In genomic region chr1:19467199-19468187, GRCh38 we compare ENCODE assay signal across 13 cellular contexts. TPM values are rescaled to one million over a fixed set of nuclear protein-coding genes. Genes with fewer than 3 reads are reported as not detected.
DNase-seq lines count a peak whose midpoint lies in the region; ATAC-seq, FAIRE-seq and TF ChIP-seq lines count a peak whose summit lies in the region.
"Had no signal": no experiment of that assay in that cellular context is flagged by ENCODE, and none has a peak within 500 bp of the region (broad histone marks: within the 10 kb centered on the region; RNA-seq: fewer than 3 reads in every experiment).

No MANE protein-coding gene starts in this region.

- no peak overlapping the region for H3K27ac ChIP-seq in astrocyte (ENCODE audit: low read depth, low read length)
- peak overlapping the region; percentile 36 for H3K27ac ChIP-seq in lower lobe of right lung
- peak overlapping the region in 3 of 4 donors; percentile 78 to 81 (median 79) for H3K27ac ChIP-seq in tibial nerve

- no peak for TF ChIP-seq POLR2A in tibial nerve (IDR thresholded peaks at IDR 0.05)

- CTCF ChIA-PET in activated CD4-positive, alpha-beta T cell treated with anti-CD3 and anti-CD28 coated beads, Interleukin-2, amount 10 ng/mL, durations not matched to agents 7 days and 5 days (lab: Charles Lee), result interaction anchor here (1.4 to 3.2 kb wide), 3 partner anchors 10 to 18 kb away, joined by 5 to 14 read pairs (median 6); partner anchors contain the start of gene CAPZB

- POLR2A ChIA-PET in activated CD4-positive, alpha-beta T cell treated with anti-CD3 and anti-CD28 coated beads, Interleukin-2, amount 10 ng/mL, durations not matched to agents 7 days and 5 days (lab: Charles Lee), result interaction anchor here (1.0 kb wide), 1 partner anchor 10 kb away, joined by 3 read pairs; no protein-coding TSS in a partner anchor

- peak overlapping the region; percentile 76 for H3K27ac Mint-ChIP-seq in activated CD4-positive, alpha-beta T cell treated with anti-CD3 and anti-CD28 coated beads, Interleukin-2, amount 10 ng/mL, durations not matched to agents 7 days and 5 days
- H3K27ac Mint-ChIP-seq in astrocyte (ENCODE audit: unreplicated experiment), result peak overlapping the region; percentile 15

- H3K4me1 ChIP-seq in astrocyte (ENCODE audit: insufficient read depth, low read length) (peaks cover 21% of the 10 kb centered on the region), lower lobe of right lung (peaks cover 89% of the 10 kb centered on the region), tibial nerve (peaks cover 0 to 85% (median 65%) of the 10 kb centered on the region in 4 donors)

- no peak overlapping the region for H3K4me2 ChIP-seq in astrocyte (ENCODE audit: low read length)

- H3K9me3 ChIP-seq in astrocyte (ENCODE audit: insufficient read depth, low read depth, low read length) (no peaks in the 10 kb centered on the region), lower lobe of right lung (no peaks in the 10 kb centered on the region), tibial nerve (no peaks in the 10 kb centered on the region)

- no peak overlapping the region for H2AFZ ChIP-seq in astrocyte (ENCODE audit: low read depth, low read length)

- WGBS in tibial nerve, 2 donors, result 77 to 81% methylated on average over 14 of the region's 14 CpGs

- H3K36me3 Mint-ChIP-seq in activated CD4-positive, alpha-beta T cell treated with anti-CD3 and anti-CD28 coated beads, Interleukin-2, amount 10 ng/mL, durations not matched to agents 7 days and 5 days (ENCODE audit: low read depth), result peaks cover 64% of the 10 kb centered on the region
- H3K36me3 Mint-ChIP-seq in astrocyte (ENCODE audit: low read depth, unreplicated experiment), result peaks cover 12% of the 10 kb centered on the region

- H3K36me3 ChIP-seq in astrocyte (ENCODE audit: insufficient read depth, low read length) (peaks cover 7% of the 10 kb centered on the region), lower lobe of right lung (peaks cover 9% of the 10 kb centered on the region), tibial nerve (no peaks in the 10 kb centered on the region)

- FAIRE-seq in astrocyte (lab: Jason Lieb, UNC), result no peak
- FAIRE-seq: colon, G401.6 had no signal

- peaks cover 7% of the 10 kb centered on the region for H3K9me3 Mint-ChIP-seq in activated CD4-positive, alpha-beta T cell treated with anti-CD3 and anti-CD28 coated beads, Interleukin-2, amount 10 ng/mL, durations not matched to agents 7 days and 5 days
- H3K9me3 Mint-ChIP-seq in astrocyte (ENCODE audit: unreplicated experiment), result no peaks in the 10 kb centered on the region

- H4K20me1 ChIP-seq in astrocyte (ENCODE audit: insufficient read depth, low read length), result peaks cover 96% of the 10 kb centered on the region

- H3K79me2 ChIP-seq in astrocyte (ENCODE audit: insufficient read depth, low read length), result peaks cover 97% of the 10 kb centered on the region

- no peaks in the 10 kb centered on the region for H3K27me3 Mint-ChIP-seq in activated CD4-positive, alpha-beta T cell treated with anti-CD3 and anti-CD28 coated beads, Interleukin-2, amount 10 ng/mL, durations not matched to agents 7 days and 5 days
- no peaks in the 10 kb centered on the region for H3K27me3 Mint-ChIP-seq in astrocyte (ENCODE audit: low read depth, unreplicated experiment)

- TF ChIP-seq CTCF in astrocyte (IDR thresholded peaks at IDR 0.05; ENCODE audit: insufficient read depth, low read depth, low read length), result no peak
- TF ChIP-seq CTCF in lower lobe of right lung (IDR thresholded peaks at IDR 0.05), result no peak
- no peak for TF ChIP-seq CTCF in tibial nerve (IDR thresholded peaks at IDR 0.05)

- TF ChIP-seq EP300 in tibial nerve (IDR thresholded peaks at IDR 0.05), result no peak

- intact Hi-C loops in lower lobe of right lung (cut with DNase I), result no loop called here

- ATAC-seq in lower lobe of right lung, result no peak

- H3K4me3 ChIP-seq in astrocyte (ENCODE audit: insufficient read depth, low read depth, low read length), result no peak overlapping the region
- no peak overlapping the region for H3K4me3 ChIP-seq in lower lobe of right lung
- no peak overlapping the region for H3K4me3 ChIP-seq in tibial nerve

- H3K9ac ChIP-seq in astrocyte (ENCODE audit: low read length), result no peak overlapping the region

- peaks cover 95% of the 10 kb centered on the region for H3K4me1 Mint-ChIP-seq in activated CD4-positive, alpha-beta T cell treated with anti-CD3 and anti-CD28 coated beads, Interleukin-2, amount 10 ng/mL, durations not matched to agents 7 days and 5 days
- peaks cover 59% of the 10 kb centered on the region for H3K4me1 Mint-ChIP-seq in astrocyte (ENCODE audit: low read depth, unreplicated experiment)

- no peak overlapping the region for H3K4me3 Mint-ChIP-seq in activated CD4-positive, alpha-beta T cell treated with anti-CD3 and anti-CD28 coated beads, Interleukin-2, amount 10 ng/mL, durations not matched to agents 7 days and 5 days
- H3K4me3 Mint-ChIP-seq in astrocyte (ENCODE audit: unreplicated experiment), result no peak overlapping the region

- no peaks in the 10 kb centered on the region for H3K27me3 ChIP-seq in astrocyte (ENCODE audit: insufficient read depth, low read length)
- no peaks in the 10 kb centered on the region for H3K27me3 ChIP-seq in lower lobe of right lung (ENCODE audit: low read depth)
- no peaks in the 10 kb centered on the region for H3K27me3 ChIP-seq in tibial nerve

- DNase-seq in activated CD4-positive, alpha-beta T cell treated with anti-CD3 and anti-CD28 coated beads, Interleukin-2, amount 10 ng/mL, durations not matched to agents 7 days and 5 days, result no peak
- no peak for DNase-seq in activated CD4-positive, alpha-beta T cell treated with anti-CD3 and anti-CD28 coated beads for 1 hour
- no peak for DNase-seq in astrocyte (ENCODE audit: low read depth)
- no peak for DNase-seq in lower lobe of right lung
- DNase-seq in tibial nerve (ENCODE audit: low spot score in 2 of 2), result no peak
- no peak for DNase-seq in NCI-H345 (lab: John Stamatoyannopoulos, UW)
- no peak for DNase-seq in NCI-H1694 (lab: John Stamatoyannopoulos, UW)
- no peak for DNase-seq in NCI-H2196 treated with DMSO at 0.1 percent for 48 hours (lab: John Stamatoyannopoulos, UW; ENCODE audit: unreplicated experiment)
- DNase-seq: HCEC 1CT, midbrain, NCI-H69 had no signal

RNA-seq across cellular contexts. Expression of gene CAPZB, which starts 17.8 kb away (rescaled TPM):
- 100 to 1,000 TPM; 529 to 567 TPM for total RNA-seq in activated CD4-positive, alpha-beta T cell treated with anti-CD3 and anti-CD28 coated beads, Interleukin-2, amount 10 ng/mL, durations not matched to agents 7 days and 5 days
- total RNA-seq in astrocyte, result 458 and 459 TPM in 2 replicates
- total RNA-seq in lower lobe of right lung, result 236 TPM
- 100 to 1,000 TPM in 1 of 4 donors, 10 to 100 TPM in 3; 58.2 to 109 (median 96.7) TPM for total RNA-seq in tibial nerve
